ENCODE assay signal across 1 cellular context in genomic region chr11:33690290-33691050, GRCh38.
TF ChIP-seq lines count a peak whose summit lies in the region.

No MANE protein-coding gene starts in this region.

TF ChIP-seq in K562, 482 proteins besides CTCF, POLR2A, EP300 and RAD21 (continued from another document and continues in another):
- 0 out of 2 replicates have a peak, but pooled peaks have one; percentile 10 for TF ChIP-seq MGA (IDR thresholded peaks at IDR 0.05)
- no peak for TF ChIP-seq CBFB (CRISPR knock-in tag; IDR thresholded peaks at IDR 0.05)
- no peak for TF ChIP-seq KDM4B (IDR thresholded peaks at IDR 0.05; ENCODE audit: borderline replicate concordance in 2 of 2, low read depth in 1 of 2)
- no peak for TF ChIP-seq ZNF518B (CRISPR knock-in tag; IDR thresholded peaks at IDR 0.05)
- no peak for TF ChIP-seq BMI1 (IDR thresholded peaks at IDR 0.05; ENCODE audit: low read length)
- TF ChIP-seq HMG20A (CRISPR knock-in tag; conservative IDR thresholded peaks at IDR 0.05) = no peak
- no peak for TF ChIP-seq FOXM1 (IDR thresholded peaks at IDR 0.05; ENCODE audit: low read depth)
- no peak for TF ChIP-seq FOXM1 (CRISPR knock-in tag; IDR thresholded peaks at IDR 0.05; ENCODE audit: low read depth)
- TF ChIP-seq ZNF175 (CRISPR knock-in tag; IDR thresholded peaks at IDR 0.05; ENCODE audit: low read depth) = peak; percentile 37; the same call in 1 of the 2 replicates
- peak; percentile 77 for TF ChIP-seq MEIS2 (IDR thresholded peaks at IDR 0.05; ENCODE audit: partially characterized antibody)
- TF ChIP-seq E4F1 (CRISPR knock-in tag; IDR thresholded peaks at IDR 0.05; ENCODE audit: borderline replicate concordance) = no peak
- TF ChIP-seq HDAC3 (IDR thresholded peaks at IDR 0.05; ENCODE audit: borderline replicate concordance, partially characterized antibody) = no peak
- TF ChIP-seq OTX1 (CRISPR knock-in tag; IDR thresholded peaks at IDR 0.05) = no peak
- peak; percentile 21; the same call in 1 of the 2 replicates for TF ChIP-seq DPF2 (IDR thresholded peaks at IDR 0.05)
- TF ChIP-seq FOXA3 (CRISPR knock-in tag; conservative IDR thresholded peaks at IDR 0.05 in 1 of 2, IDR thresholded peaks at IDR 0.05 in 1 of 2) = peak in 1 of 2 experiments; percentile 87; a peak in 2 of 4 replicates
- TF ChIP-seq GTF2A2 (tag; IDR thresholded peaks at IDR 0.05) = no peak
- peak; percentile 66 for TF ChIP-seq ARID1B (IDR thresholded peaks at IDR 0.05)
- no peak for TF ChIP-seq RBM25 (IDR thresholded peaks at IDR 0.05; ENCODE audit: low read depth, low read length, severe bottlenecking)
- no peak for TF ChIP-seq CREBBP (IDR thresholded peaks at IDR 0.05; ENCODE audit: low read depth, low read length)
- TF ChIP-seq SIRT6 (IDR thresholded peaks at IDR 0.05; ENCODE audit: low read depth, low read length) = no peak
- TF ChIP-seq RBM22 (IDR thresholded peaks at IDR 0.05; ENCODE audit: low read depth, low read length, poor library complexity, severe bottlenecking) = no peak
- no peak for TF ChIP-seq POLR2AphosphoS5 (IDR thresholded peaks at IDR 0.05; ENCODE audit: control insufficient read depth, insufficient read depth, low read depth, low read length)
- no peak for TF ChIP-seq CXXC5 (CRISPR knock-in tag; IDR thresholded peaks at IDR 0.05)
- TF ChIP-seq NCOR1 (IDR thresholded peaks at IDR 0.05) = no peak
- no peak for TF ChIP-seq NBN (IDR thresholded peaks at IDR 0.05; ENCODE audit: low read depth)
- no peak for TF ChIP-seq ZNF592 (IDR thresholded peaks at IDR 0.05)
- no peak for TF ChIP-seq RBM14 (IDR thresholded peaks at IDR 0.05; ENCODE audit: borderline replicate concordance, insufficient read depth, low read depth, low read length)
- TF ChIP-seq ATF3 (IDR thresholded peaks at IDR 0.05) = peak; percentile 56; the same call in 1 of the 2 replicates
- TF ChIP-seq ATF3 (CRISPR knock-in tag; conservative IDR thresholded peaks at IDR 0.05) = no peak
- peak; percentile 26; the same call in 1 of the 2 replicates for TF ChIP-seq MAFK (IDR thresholded peaks at IDR 0.05; ENCODE audit: low read length)
- peak; percentile 36; the same call in 1 of the 2 replicates for TF ChIP-seq ZEB2 (IDR thresholded peaks at IDR 0.05)
- no peak for TF ChIP-seq ZC3H11A (IDR thresholded peaks at IDR 0.05; ENCODE audit: low read depth, low read length)
- TF ChIP-seq MYC (IDR thresholded peaks at IDR 0.05; ENCODE audit: low read depth, low read length) = no peak
- TF ChIP-seq MYC (CRISPR knock-in tag; IDR thresholded peaks at IDR 0.05; ENCODE audit: borderline replicate concordance, low read depth) = no peak
- no peak for TF ChIP-seq ZNF280A (IDR thresholded peaks at IDR 0.05; ENCODE audit: low read depth, partially characterized antibody)
- TF ChIP-seq SMAD2 (IDR thresholded peaks at IDR 0.05; ENCODE audit: low read depth, low read length) = no peak
